In genomic region chr14:105485720-105486332, GRCh38 we compare ENCODE assay signal across 8 cellular contexts. TPM values are rescaled to one million over a fixed set of nuclear protein-coding genes. Genes with fewer than 3 reads are reported as not detected.
DNase-seq lines count a peak whose midpoint lies in the region; ATAC-seq and TF ChIP-seq lines count a peak whose summit lies in the region.

No MANE protein-coding gene starts in this region.

- H3K27me3 ChIP-seq in Peyer's patch (no peaks in the 10 kb centered on the region), mucosa of stomach (ENCODE audit: control insufficient read depth, insufficient read depth, low read length) (no peaks in the 10 kb centered on the region)

- H3K36me3 ChIP-seq in Peyer's patch (peaks cover 0 to 8% (median 0%) of the 10 kb centered on the region in 3 donors), mucosa of stomach (ENCODE audit: control insufficient read depth, insufficient read depth, low read length) (no peaks in the 10 kb centered on the region)

- H3K4me1 ChIP-seq in Peyer's patch (peaks cover 16 to 84% (median 50%) of the 10 kb centered on the region in 4 donors), mucosa of stomach (ENCODE audit: control insufficient read depth, insufficient read depth, low read length) (peaks cover 82% of the 10 kb centered on the region)

- H3K27me3 Mint-ChIP-seq in chondrocyte (ENCODE audit: low read depth), result no peaks in the 10 kb centered on the region

- peak overlapping the region; percentile 87 to 99 (median 92) for H3K27ac ChIP-seq in Peyer's patch

- H3K9me3 Mint-ChIP-seq in chondrocyte (ENCODE audit: low read depth), result no peaks in the 10 kb centered on the region

- H3K4me3 Mint-ChIP-seq in chondrocyte (ENCODE audit: unreplicated experiment), result no peak overlapping the region

- H3K36me3 Mint-ChIP-seq in chondrocyte (ENCODE audit: low read depth), result no peaks in the 10 kb centered on the region

- H3K4me1 Mint-ChIP-seq in chondrocyte (ENCODE audit: low read depth), result peaks cover 54% of the 10 kb centered on the region

- peak overlapping the region; percentile 39 for H3K9ac ChIP-seq in mucosa of stomach (ENCODE audit: low read length)

- no peak overlapping the region for H3K27ac Mint-ChIP-seq in chondrocyte (ENCODE audit: unreplicated experiment)

- H3K4me3 ChIP-seq in Peyer's patch, result peak overlapping the region; percentile 60 to 74 (median 60)
- H3K4me3 ChIP-seq in mucosa of stomach (ENCODE audit: low read length), result no peak overlapping the region

- DNase-seq in activated T-cell treated with anti-CD3 and anti-CD28 coated beads for 48 hours (ENCODE audit: low read depth) (peak; percentile 44), activated T-cell treated with anti-CD3 and anti-CD28 coated beads for 4 hours (no peak), Peyer's patch (peak in 2 of 3 donors; percentile 73), chondrocyte (ENCODE audit: low spot score) (no peak), GDM1 (lab: John Stamatoyannopoulos, UW) (no peak), occipital lobe (lab: John Stamatoyannopoulos, UW) (no peak)

- no peak for TF ChIP-seq POLR2A in Peyer's patch (IDR thresholded peaks at IDR 0.05)

- no peak for ATAC-seq in HG03139 (IDR thresholded peaks at IDR 0.05; ENCODE audit: unreplicated experiment)

- peak in 5 of 6 experiments; percentile 11 to 30 (median 20) for TF ChIP-seq CTCF in Peyer's patch (IDR thresholded peaks at IDR 0.05)
- peak; percentile 67 for TF ChIP-seq CTCF in chondrocyte (IDR thresholded peaks at IDR 0.05)

- H3K9me3 ChIP-seq in Peyer's patch (no peaks in the 10 kb centered on the region), mucosa of stomach (ENCODE audit: control insufficient read depth, low read length) (no peaks in the 10 kb centered on the region)

RNA-seq across cellular contexts. Expression of gene CRIP1, which starts 0.9 kb away (rescaled TPM):
- total RNA-seq in Peyer's patch, result 100 to 1,000 TPM in 1 of 4 donors, 10 to 100 TPM in 3; 33.8 to 239 (median 37.8) TPM
- 38.7 to 181 TPM (median 174 TPM) in 3 replicates for total RNA-seq in chondrocyte
- total RNA-seq in occipital lobe, result 0.94 TPM

RNA-seq across cellular contexts. Expression of gene TEDC1, which starts 5.2 kb away (rescaled TPM):
- total RNA-seq in Peyer's patch (10 to 100 TPM in 2 of 4 donors, 1 to 10 TPM in 2; 7.0 to 42.1 (median 15.1) TPM), chondrocyte (12.9 to 15.5 TPM (median 14.3 TPM) in 3 replicates), occipital lobe (5.6 TPM)

RNA-seq across cellular contexts. Expression of gene CRIP2, which starts 11.2 kb away (rescaled TPM):
- 10 to 100 TPM; 20.8 to 69.3 (median 41.9) TPM for total RNA-seq in Peyer's patch
- 166 to 264 TPM (median 247 TPM) in 3 replicates for total RNA-seq in chondrocyte
- 70.2 TPM for total RNA-seq in occipital lobe

RNA-seq across cellular contexts. Expression of gene TMEM121, which starts 40.6 kb away (rescaled TPM):
- total RNA-seq in Peyer's patch (1 to 10 TPM in 2 of 4 donors, under 1 TPM in 1, not detected in 1; 0.94 to 2.5 (median 1.1) TPM), chondrocyte (4.4 to 8.9 TPM (median 6.0 TPM) in 3 replicates), occipital lobe (23.1 TPM)

Comparison
In these comparisons a context has a peak if more than half of its experiments do, and no peak if none do; other contexts are left out.
1. DNase-seq: peak in activated T-cell treated with anti-CD3 and anti-CD28 coated beads for 48 hours (single experiment) and Peyer's patch (2 of 3); none in activated T-cell treated with anti-CD3 and anti-CD28 coated beads for 4 hours (single experiment), chondrocyte (single experiment), GDM1 (single experiment) and occipital lobe (single experiment).
2. RNA of gene CRIP1, which starts 0.9 kb away (total RNA-seq): 38.7 to 181 TPM in chondrocyte and 33.8 to 239 TPM in Peyer's patch; 0.94 TPM in occipital lobe (single experiment); every median in the first group is over 10 times any median in the second.